17 cellular contexts compared by ENCODE assay signal in the genomic region with DNA sequence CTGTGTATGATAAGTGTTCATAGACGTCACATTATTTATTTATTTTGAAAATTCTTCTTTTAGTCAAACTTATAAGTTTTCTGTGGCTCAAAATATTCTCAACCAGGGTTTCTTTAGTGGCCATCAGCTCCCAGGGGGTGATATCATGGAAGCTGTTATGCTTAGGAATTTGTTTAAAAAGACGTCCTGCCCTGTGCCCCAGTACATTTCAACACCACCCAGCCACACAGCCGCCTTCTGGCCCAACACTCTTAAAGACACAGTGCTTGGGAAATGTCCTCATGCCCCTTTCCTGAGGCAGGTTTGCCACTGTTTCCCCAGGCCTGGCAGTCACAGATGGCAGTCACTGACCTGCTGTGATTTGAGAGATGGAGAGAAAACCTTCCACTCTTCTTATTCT. TPM values are rescaled to one million over a fixed set of nuclear protein-coding genes. Genes with fewer than 3 reads are reported as not detected.
DNase-seq lines count a peak whose midpoint lies in the region; FAIRE-seq and TF ChIP-seq lines count a peak whose summit lies in the region.
"Had no signal": no experiment of that assay in that cellular context is flagged by ENCODE, and none has a peak within 500 bp of the region (broad histone marks: within the 10 kb centered on the region; RNA-seq: fewer than 3 reads in every experiment).

No MANE protein-coding gene starts in this region.

- H3K27ac ChIP-seq in hepatocyte (peak overlapping the region; percentile 46), smooth muscle cell (ENCODE audit: low read depth) (peak overlapping the region; percentile 93), thyroid gland (peak overlapping the region in 1 of 3 donors; percentile 50)
- H3K27ac ChIP-seq: RWPE1 had no signal

- 41% methylated on average over 3 of the region's 3 CpGs for WGBS in hepatocyte (ENCODE audit: low lambda C conversion rate, missing lambda C conversion rate)
- WGBS in smooth muscle cell (ENCODE audit: low lambda C conversion rate): 13% methylated on average over 3 of the region's 3 CpGs
- 51 to 55% methylated on average over 3 of the region's 3 CpGs for WGBS in thyroid gland, 2 donors

- H4K20me1 ChIP-seq in hepatocyte (ENCODE audit: insufficient read depth, poor library complexity, severe bottlenecking) (peaks cover 6% of the 10 kb centered on the region), smooth muscle cell (ENCODE audit: low read depth) (peaks cover 9% of the 10 kb centered on the region)

- H3K4me3 ChIP-seq in hepatocyte (no peak overlapping the region), smooth muscle cell (no peak overlapping the region), thyroid gland (replicated peaks in 1 of 3) (no peak overlapping the region)
- H3K4me3 ChIP-seq: breast epithelium, thoracic aorta had no signal

- H3K4me2 ChIP-seq in hepatocyte (peak overlapping the region; percentile 34), smooth muscle cell (peak overlapping the region; percentile 76)

- TF ChIP-seq POLR2A in thyroid gland (IDR thresholded peaks at IDR 0.05): no peak

- intact Hi-C loops in thyroid gland (cut with DNase I): no loop called here

- H2AFZ ChIP-seq in hepatocyte (no peak overlapping the region), smooth muscle cell (ENCODE audit: low read depth) (no peak overlapping the region)

- no peak for FAIRE-seq in RCC 7860 (lab: Jason Lieb, UNC)
- FAIRE-seq: endometrium had no signal

- H3K4me1 ChIP-seq in hepatocyte (ENCODE audit: insufficient read depth) (peaks cover 35% of the 10 kb centered on the region), smooth muscle cell (ENCODE audit: low read depth) (peaks cover 60% of the 10 kb centered on the region), thyroid gland (peaks cover 8 to 41% of the 10 kb centered on the region in 2 donors)
- H3K4me1 ChIP-seq: breast epithelium had no signal

- DNase-seq in AG20443 (ENCODE audit: low spot score) (peak; percentile 80), amniotic epithelial cell (ENCODE audit: low read depth) (peak; percentile 74), hepatocyte (ENCODE audit: low spot score) (no peak), smooth muscle cell (lab: John Stamatoyannopoulos, UW; ENCODE audit: unreplicated experiment) (no peak), SIG-M5 treated with dmso at 0.1 percent for 504 hours (lab: John Stamatoyannopoulos, UW; ENCODE audit: unreplicated experiment) (no peak), RCC 7860 (ENCODE audit: low spot score) (no peak), thyroid gland (no peak), NCI-H774 (lab: John Stamatoyannopoulos, UW) (no peak)
- DNase-seq: activated naive CD4-positive, alpha-beta T cell; CD4-positive, CD25-positive, alpha-beta regulatory T cell; EL; NCI-H1436; NCI-H510A treated with DMSO at 0.1 percent for 48 hours had no signal

- peaks cover 4% of the 10 kb centered on the region for H3F3A ChIP-seq in smooth muscle cell (ENCODE audit: low read depth)

- H3K9me3 ChIP-seq in hepatocyte (ENCODE audit: low read depth) (no peaks in the 10 kb centered on the region), smooth muscle cell (replicated peaks; ENCODE audit: low read depth) (no peaks in the 10 kb centered on the region), thyroid gland (no peaks in the 10 kb centered on the region)
- H3K9me3 ChIP-seq: breast epithelium, thoracic aorta had no signal

- TF ChIP-seq CTCF in hepatocyte (IDR thresholded peaks at IDR 0.05; ENCODE audit: poor library complexity) (no peak), smooth muscle cell (IDR thresholded peaks at IDR 0.05; ENCODE audit: borderline replicate concordance, insufficient read depth, poor library complexity, severe bottlenecking) (no peak), thyroid gland (IDR thresholded peaks at IDR 0.05) (no peak)

- H3K79me2 ChIP-seq in hepatocyte (peaks cover 4% of the 10 kb centered on the region), smooth muscle cell (ENCODE audit: low read depth) (peaks cover 5% of the 10 kb centered on the region)

- H3K9me2 ChIP-seq in hepatocyte (replicated peaks; ENCODE audit: insufficient read depth): no peaks in the 10 kb centered on the region

- H3K27me3 ChIP-seq in hepatocyte (no peaks in the 10 kb centered on the region), smooth muscle cell (ENCODE audit: low read depth) (no peaks in the 10 kb centered on the region), thyroid gland (no peaks in the 10 kb centered on the region)
- H3K27me3 ChIP-seq: breast epithelium had no signal

- H3K9ac ChIP-seq in smooth muscle cell (ENCODE audit: low read depth): peak overlapping the region; percentile 72

- H3K36me3 ChIP-seq in hepatocyte (replicated peaks; ENCODE audit: insufficient read depth, low read depth) (no peaks in the 10 kb centered on the region), smooth muscle cell (ENCODE audit: low read depth) (no peaks in the 10 kb centered on the region), thyroid gland (no peaks in the 10 kb centered on the region)
- H3K36me3 ChIP-seq: breast epithelium, thoracic aorta had no signal

RNA-seq across cellular contexts. Expression of gene TSKU, which starts 19.9 kb away (rescaled TPM):
- total RNA-seq in hepatocyte (61.9 and 62.9 TPM in 2 replicates), smooth muscle cell (75.2 and 76.5 TPM in 2 replicates), thyroid gland (100 to 1,000 TPM in 2 of 4 donors, 10 to 100 TPM in 2; 95.6 to 152 (median 99.2) TPM)
- polyA plus RNA-seq in hepatocyte (73.7 and 81.9 TPM in 2 replicates), smooth muscle cell (122 and 144 TPM in 2 replicates)
- total RNA-seq: CD4-positive, CD25-positive, alpha-beta regulatory T cell had no signal
- polyA plus RNA-seq: CD4-positive, CD25-positive, alpha-beta regulatory T cell had no signal

RNA-seq across cellular contexts. Expression of gene ACER3, which starts 57.7 kb away (rescaled TPM):
- total RNA-seq in hepatocyte (17.1 and 28.5 TPM in 2 replicates), smooth muscle cell (16.8 and 25.7 TPM in 2 replicates), thyroid gland (10 to 100 TPM; 11.5 to 29.3 (median 17.9) TPM)
- polyA plus RNA-seq in hepatocyte (14.9 and 18.3 TPM in 2 replicates), smooth muscle cell (6.8 and 14.0 TPM in 2 replicates)

Comparison
In these comparisons a context has a peak if more than half of its experiments do, and no peak if none do; other contexts are left out.
1. DNase-seq: peak in AG20443 (single experiment) and amniotic epithelial cell (single experiment); none in hepatocyte (single experiment), smooth muscle cell (single experiment), SIG-M5 treated with dmso at 0.1 percent for 504 hours (single experiment), RCC 7860 (single experiment), thyroid gland (0 of 2) and NCI-H774 (single experiment).